1 cellular context compared by ENCODE assay signal in genomic region chr2:195657634-195658540, GRCh38.
A peak's percentile ranks its signal among the peaks of the same experiment; 100 is the strongest.
TF ChIP-seq lines count a peak whose summit lies in the region.

No MANE protein-coding gene starts in this region.

TF ChIP-seq in HepG2, 621 proteins besides CTCF, POLR2A, EP300 and RAD21 (continued from another document and continues in another):
- TF ChIP-seq SRSF9 (IDR thresholded peaks at IDR 0.05; ENCODE audit: borderline replicate concordance, insufficient read depth, low read depth, low read length, poor library complexity, severe bottlenecking) (no peak), DMTF1 (CRISPR knock-in tag; IDR thresholded peaks at IDR 0.05) (no peak), ZBTB10 (CRISPR knock-in tag; IDR thresholded peaks at IDR 0.05; ENCODE audit: borderline replicate concordance) (no peak; the same call in 1 of the 2 replicates), HIC2 (CRISPR knock-in tag; IDR thresholded peaks at IDR 0.05; ENCODE audit: low read depth) (no peak), ZNF337 (CRISPR knock-in tag; IDR thresholded peaks at IDR 0.05; ENCODE audit: borderline replicate concordance, low read depth) (no peak), HOXA7 (CRISPR knock-in tag; IDR thresholded peaks at IDR 0.05) (no peak), ZNF232 (CRISPR knock-in tag; IDR thresholded peaks at IDR 0.05; ENCODE audit: borderline replicate concordance) (peak; percentile 90; the same call in 1 of the 2 replicates), TCF7L2 (IDR thresholded peaks at IDR 0.05; ENCODE audit: low read depth, low read length) (no peak), ZFAT (CRISPR knock-in tag; conservative IDR thresholded peaks at IDR 0.05) (no peak), TEF (CRISPR knock-in tag; IDR thresholded peaks at IDR 0.05) (no peak; the same call in 1 of the 2 replicates), ZNF660 (CRISPR knock-in tag; IDR thresholded peaks at IDR 0.05; ENCODE audit: borderline replicate concordance, low read depth) (no peak), ETS1 (CRISPR knock-in tag; IDR thresholded peaks at IDR 0.05) (no peak), CAMTA2 (CRISPR knock-in tag; IDR thresholded peaks at IDR 0.05; ENCODE audit: borderline replicate concordance) (no peak; the same call in 1 of the 2 replicates), SNAPC4 (CRISPR knock-in tag; IDR thresholded peaks at IDR 0.05) (no peak), ZNF350 (CRISPR knock-in tag; IDR thresholded peaks at IDR 0.05; ENCODE audit: borderline replicate concordance, low read depth) (no peak; the same call in 1 of the 2 replicates), ZNF687 (CRISPR knock-in tag; IDR thresholded peaks at IDR 0.05) (peak; percentile 83), AKAP8 (CRISPR knock-in tag; IDR thresholded peaks at IDR 0.05) (peak; percentile 60; the same call in 1 of the 2 replicates), ZMAT5 (CRISPR knock-in tag; IDR thresholded peaks at IDR 0.05; ENCODE audit: borderline replicate concordance, low read depth) (no peak), SYNCRIP (IDR thresholded peaks at IDR 0.05; ENCODE audit: insufficient read depth, low read depth, low read length) (no peak), MEIS1 (CRISPR knock-in tag; IDR thresholded peaks at IDR 0.05; ENCODE audit: borderline replicate concordance) (no peak), ZNF577 (CRISPR knock-in tag; IDR thresholded peaks at IDR 0.05; ENCODE audit: borderline replicate concordance, low read depth) (no peak), PRMT3 (CRISPR knock-in tag; IDR thresholded peaks at IDR 0.05; ENCODE audit: borderline replicate concordance, low read depth) (no peak), E2F5 (CRISPR knock-in tag; conservative IDR thresholded peaks at IDR 0.05) (0 out of 2 replicates have a peak, but pooled peaks have one; percentile 13), ZNF670 (CRISPR knock-in tag; IDR thresholded peaks at IDR 0.05; ENCODE audit: borderline replicate concordance) (0 out of 2 replicates have a peak, but pooled peaks have one; percentile 45), CERS6 (CRISPR knock-in tag; IDR thresholded peaks at IDR 0.05) (no peak), ARHGAP35 (CRISPR knock-in tag; IDR thresholded peaks at IDR 0.05; ENCODE audit: borderline replicate concordance) (0 out of 2 replicates have a peak, but pooled peaks have one; percentile 14), IRF9 (CRISPR knock-in tag; IDR thresholded peaks at IDR 0.05; ENCODE audit: borderline replicate concordance) (no peak; the same call in 1 of the 2 replicates), ZNF3 (CRISPR knock-in tag; IDR thresholded peaks at IDR 0.05) (no peak)
